ENCODE assay signal across 24 cellular contexts in the genomic region with DNA sequence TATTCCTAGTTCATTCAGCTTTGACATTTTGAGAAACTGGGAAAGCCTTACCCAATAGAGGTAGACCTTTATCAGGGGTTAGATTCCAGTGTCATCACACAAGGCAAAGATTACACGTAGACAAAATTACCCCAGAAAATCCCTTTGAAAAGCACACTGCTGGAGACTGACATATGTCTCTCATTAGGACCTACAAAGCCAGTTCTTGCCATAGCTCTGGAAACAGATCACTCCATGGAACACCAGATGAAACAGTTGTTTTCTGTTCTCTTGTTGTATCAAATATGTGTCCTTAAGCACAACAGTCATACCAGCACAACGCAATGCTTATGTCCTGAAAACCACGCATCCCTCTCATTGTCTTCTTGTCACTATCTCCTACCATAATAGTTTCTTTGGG. TPM values are rescaled to one million over a fixed set of nuclear protein-coding genes. Genes with fewer than 3 reads are reported as not detected.
DNase-seq lines count a peak whose midpoint lies in the region; ATAC-seq and TF ChIP-seq lines count a peak whose summit lies in the region.
"Had no signal": no experiment of that assay in that cellular context is flagged by ENCODE, and none has a peak within 500 bp of the region (broad histone marks: within the 10 kb centered on the region; RNA-seq: fewer than 3 reads in every experiment).

No MANE protein-coding gene starts in this region.

- peak overlapping the region; percentile 83 for H3K4me2 ChIP-seq in smooth muscle cell
- H3K4me2 ChIP-seq: BLaER1 had no signal

- TF ChIP-seq CTCF in brain microvascular endothelial cell (IDR thresholded peaks at IDR 0.05; ENCODE audit: low read depth, low read length, missing control alignments) (no peak), mesothelial cell of epicardium (IDR thresholded peaks at IDR 0.05; ENCODE audit: unreplicated experiment) (no peak), smooth muscle cell (IDR thresholded peaks at IDR 0.05; ENCODE audit: borderline replicate concordance, insufficient read depth, poor library complexity, severe bottlenecking) (no peak)
- no peak for TF ChIP-seq CTCF in activated CD8-positive, alpha-beta T cell treated with anti-CD3 and anti-CD28 coated beads for 36 hours (IDR thresholded peaks at IDR 0.05)

- POLR2A ChIA-PET in activated CD8-positive, alpha-beta T cell treated with anti-CD3 and anti-CD28 coated beads for 36 hours (lab: Charles Lee) = interaction anchor here (1.1 kb wide), 1 partner anchor 10 kb away, joined by 3 read pairs; no protein-coding TSS in a partner anchor

- in situ Hi-C loops in brain microvascular endothelial cell (cut with HindIII; ENCODE audit: low pct_ligation_motif_present, low sequenced_read_pairs) = no loop called here

- H3K36me3 ChIP-seq in brain microvascular endothelial cell (replicated peaks) (peaks cover 7% of the 10 kb centered on the region), smooth muscle cell (ENCODE audit: low read depth) (no peaks in the 10 kb centered on the region)
- H3K36me3 ChIP-seq: BLaER1 had no signal

- DNase-seq in NCI-H69 (lab: John Stamatoyannopoulos, UW) (peak; percentile 11), brain microvascular endothelial cell (no peak), mesothelial cell of epicardium (ENCODE audit: low spot score in 2 of 2, unreplicated experiment in 2 of 2) (no peak), smooth muscle cell (lab: John Stamatoyannopoulos, UW; ENCODE audit: unreplicated experiment) (no peak), cardiac septum (ENCODE audit: low spot score) (no peak), GM19240 (ENCODE audit: insufficient read length, low spot score) (no peak)
- DNase-seq in activated CD8-positive, alpha-beta T cell treated with anti-CD3 and anti-CD28 coated beads for 36 hours = no peak
- DNase-seq in stimulated activated naive CD4-positive, alpha-beta T cell treated with Interleukin-2 at 50 U/mL for 16 hours (lab: John Stamatoyannopoulos, UW) = no peak
- DNase-seq: ACHN; activated CD4-positive, alpha-beta T cell treated with anti-CD3 and anti-CD28 coated beads, Interleukin-2, amount 10 ng/mL, durations not matched to agents 7 days and 5 days; activated naive CD4-positive, alpha-beta T cell treated with anti-CD3 and anti-CD28 coated beads, Interleukin-2, amount 50 U/mL, for 16 hours; aorta; cortex of kidney; Kasumi-1; left colon; NCI-H187; NCI-H748 treated with DMSO at 0.1 percent for 48 hours; SHP77 treated with DMSO at 0.1 percent for 48 hours; stimulated activated CD4-positive, alpha-beta T cell treated with anti-CD3 and anti-CD28 coated beads, Interleukin-4, amount 100 ng/mL, for 1 hour; stimulated activated naive CD8-positive, alpha-beta T cell treated with anti-CD3 and anti-CD28 coated beads, Interleukin-15, Interleukin-2, amounts not matched to agents 100 U/mL and 50 U/mL, for 24 hours had no signal

- no peak overlapping the region for H2AFZ ChIP-seq in smooth muscle cell (ENCODE audit: low read depth)

- H3K4me3 Mint-ChIP-seq in mesothelial cell of epicardium = no peak overlapping the region
- no peak overlapping the region for H3K4me3 Mint-ChIP-seq in activated CD8-positive, alpha-beta T cell treated with anti-CD3 and anti-CD28 coated beads for 36 hours
- H3K4me3 Mint-ChIP-seq: activated CD4-positive, alpha-beta T cell treated with anti-CD3 and anti-CD28 coated beads, Interleukin-2, amount 10 ng/mL, durations not matched to agents 7 days and 5 days; activated T-helper 1 cell treated with anti-CD3 and anti-CD28 coated beads, Interleukin-12 subunit alpha, Interleukin-12 subunit beta, Interleukin-2, Interleukin-4 antibody, amounts not matched to agents 30 ng/mL and 10 ng/mL and 1 ng/mL, durations not matched to agents 14 hours and 24 hours and 36 hours; natural killer cell treated with Interleukin-12 subunit alpha and Interleukin-12 subunit beta and Interleukin-15 and Interleukin-18, amount 100 ng/mL, for 72 hours had no signal

- peak overlapping the region; percentile 90 for H3K27ac Mint-ChIP-seq in mesothelial cell of epicardium
- H3K27ac Mint-ChIP-seq in activated CD8-positive, alpha-beta T cell treated with anti-CD3 and anti-CD28 coated beads for 36 hours = no peak overlapping the region
- H3K27ac Mint-ChIP-seq: activated CD4-positive, alpha-beta T cell treated with anti-CD3 and anti-CD28 coated beads, Interleukin-2, amount 10 ng/mL, durations not matched to agents 7 days and 5 days; activated T-helper 1 cell treated with anti-CD3 and anti-CD28 coated beads, Interleukin-12 subunit alpha, Interleukin-12 subunit beta, Interleukin-2, Interleukin-4 antibody, amounts not matched to agents 30 ng/mL and 10 ng/mL and 1 ng/mL, durations not matched to agents 14 hours and 24 hours and 36 hours had no signal

- peaks cover 24% of the 10 kb centered on the region for H3F3A ChIP-seq in smooth muscle cell (ENCODE audit: low read depth)

- no peaks in the 10 kb centered on the region for H3K9me3 Mint-ChIP-seq in mesothelial cell of epicardium
- H3K9me3 Mint-ChIP-seq in activated CD8-positive, alpha-beta T cell treated with anti-CD3 and anti-CD28 coated beads for 36 hours = no peaks in the 10 kb centered on the region
- H3K9me3 Mint-ChIP-seq: activated CD4-positive, alpha-beta T cell treated with anti-CD3 and anti-CD28 coated beads, Interleukin-2, amount 10 ng/mL, durations not matched to agents 7 days and 5 days; activated T-helper 1 cell treated with anti-CD3 and anti-CD28 coated beads, Interleukin-12 subunit alpha, Interleukin-12 subunit beta, Interleukin-2, Interleukin-4 antibody, amounts not matched to agents 30 ng/mL and 10 ng/mL and 1 ng/mL, durations not matched to agents 14 hours and 24 hours and 36 hours; natural killer cell treated with Interleukin-12 subunit alpha and Interleukin-12 subunit beta and Interleukin-15 and Interleukin-18, amount 100 ng/mL, for 72 hours had no signal

- intact Hi-C loops in cardiac septum (cut with DNase I) = no loop called here
- intact Hi-C loops in activated CD8-positive, alpha-beta T cell treated with anti-CD3 and anti-CD28 coated beads for 36 hours (cut with micrococcal nuclease) = no loop called here

- no peaks in the 10 kb centered on the region for H4K20me1 ChIP-seq in smooth muscle cell (ENCODE audit: low read depth)
- H4K20me1 ChIP-seq: BLaER1 had no signal

- no peaks in the 10 kb centered on the region for H3K9me3 ChIP-seq in smooth muscle cell (replicated peaks; ENCODE audit: low read depth)
- H3K9me3 ChIP-seq: BLaER1 had no signal

- peaks cover 71% of the 10 kb centered on the region for H3K4me1 Mint-ChIP-seq in mesothelial cell of epicardium
- H3K4me1 Mint-ChIP-seq in activated CD8-positive, alpha-beta T cell treated with anti-CD3 and anti-CD28 coated beads for 36 hours (ENCODE audit: low read depth) = no peaks in the 10 kb centered on the region
- H3K4me1 Mint-ChIP-seq: activated CD4-positive, alpha-beta T cell treated with anti-CD3 and anti-CD28 coated beads, Interleukin-2, amount 10 ng/mL, durations not matched to agents 7 days and 5 days had no signal

- H3K79me2 ChIP-seq in smooth muscle cell (ENCODE audit: low read depth) = peaks cover 67% of the 10 kb centered on the region

- no peak for ATAC-seq in activated CD8-positive, alpha-beta T cell treated with anti-CD3 and anti-CD28 coated beads for 36 hours
- ATAC-seq: left colon; natural killer cell treated with Interleukin-12 subunit alpha and Interleukin-12 subunit beta and Interleukin-15 and Interleukin-18, amount 100 ng/mL, for 72 hours; stimulated activated naive CD8-positive, alpha-beta T cell treated with anti-CD3 and anti-CD28 coated beads, Interleukin-15, Interleukin-2, amounts not matched to agents 100 U/mL and 50 U/mL, for 24 hours had no signal

- H3K27me3 ChIP-seq in brain microvascular endothelial cell (replicated peaks) (no peaks in the 10 kb centered on the region), smooth muscle cell (ENCODE audit: low read depth) (no peaks in the 10 kb centered on the region)
- H3K27me3 ChIP-seq: BLaER1 had no signal

- CTCF ChIA-PET in activated CD8-positive, alpha-beta T cell treated with anti-CD3 and anti-CD28 coated beads for 36 hours (lab: Charles Lee) = no interaction called here

- H3K27me3 Mint-ChIP-seq in mesothelial cell of epicardium (ENCODE audit: low read depth) = no peaks in the 10 kb centered on the region
- H3K27me3 Mint-ChIP-seq in activated CD8-positive, alpha-beta T cell treated with anti-CD3 and anti-CD28 coated beads for 36 hours = peaks cover 1% of the 10 kb centered on the region
- H3K27me3 Mint-ChIP-seq: natural killer cell treated with Interleukin-12 subunit alpha and Interleukin-12 subunit beta and Interleukin-15 and Interleukin-18, amount 100 ng/mL, for 72 hours had no signal

- H3K9ac ChIP-seq in smooth muscle cell (ENCODE audit: low read depth) = no peak overlapping the region
- H3K9ac ChIP-seq: BLaER1 had no signal

- H3K4me3 ChIP-seq in brain microvascular endothelial cell (ENCODE audit: low read depth, low read length) = no peak overlapping the region
- H3K4me3 ChIP-seq in smooth muscle cell = no peak overlapping the region
- H3K4me3 ChIP-seq: BLaER1 had no signal

- H3K36me3 Mint-ChIP-seq in mesothelial cell of epicardium = peaks cover 25% of the 10 kb centered on the region
- no peaks in the 10 kb centered on the region for H3K36me3 Mint-ChIP-seq in activated CD8-positive, alpha-beta T cell treated with anti-CD3 and anti-CD28 coated beads for 36 hours (ENCODE audit: low read depth)
- H3K36me3 Mint-ChIP-seq: natural killer cell treated with Interleukin-12 subunit alpha and Interleukin-12 subunit beta and Interleukin-15 and Interleukin-18, amount 100 ng/mL, for 72 hours had no signal

- H3K4me1 ChIP-seq in smooth muscle cell (ENCODE audit: low read depth) = peaks cover 56% of the 10 kb centered on the region

- 48% methylated on average over 3 of the region's 3 CpGs for WGBS in smooth muscle cell (ENCODE audit: low lambda C conversion rate)

- H3K27ac ChIP-seq in brain microvascular endothelial cell = peak overlapping the region; percentile 14
- H3K27ac ChIP-seq in smooth muscle cell (ENCODE audit: low read depth) = peak overlapping the region; percentile 97
- H3K27ac ChIP-seq: BLaER1 had no signal

RNA-seq across cellular contexts. Expression of gene RARB, which starts 44.7 kb away (rescaled TPM):
- total RNA-seq in mesothelial cell of epicardium = 106 to 117 TPM (median 117 TPM) in 3 replicates
- total RNA-seq in smooth muscle cell = 106 and 129 TPM in 2 replicates
- polyA plus RNA-seq in smooth muscle cell = 62.8 and 88.1 TPM in 2 replicates
- total RNA-seq in cardiac septum = 20.3 TPM
- not detected for total RNA-seq in activated CD8-positive, alpha-beta T cell treated with anti-CD3 and anti-CD28 coated beads for 36 hours
- total RNA-seq: activated CD4-positive, alpha-beta T cell treated with anti-CD3 and anti-CD28 coated beads, Interleukin-2, amount 10 ng/mL, durations not matched to agents 7 days and 5 days; activated T-helper 1 cell treated with anti-CD3 and anti-CD28 coated beads, Interleukin-12 subunit alpha, Interleukin-12 subunit beta, Interleukin-2, Interleukin-4 antibody, amounts not matched to agents 30 ng/mL and 10 ng/mL and 1 ng/mL, durations not matched to agents 14 hours and 24 hours and 36 hours; natural killer cell treated with Interleukin-12 subunit alpha and Interleukin-12 subunit beta and Interleukin-15 and Interleukin-18, amount 100 ng/mL, for 72 hours; T-helper 1 cell treated with Interleukin-12 subunit alpha and Interleukin-12 subunit beta and Interleukin-4 antibody, amounts not matched to agents 30 ng/mL and 1 ng/mL, for 36 hours had no signal

Comparison
In these comparisons a context has a peak if more than half of its experiments do, and no peak if none do; other contexts are left out.
1. RNA of gene RARB, which starts 44.7 kb away (total RNA-seq): 106 to 117 TPM in mesothelial cell of epicardium, 106 to 129 TPM in smooth muscle cell and 20.3 TPM in cardiac septum (single experiment); not detected in activated CD8-positive, alpha-beta T cell treated with anti-CD3 and anti-CD28 coated beads for 36 hours; every median in the first group is over 10 times any median in the second.